In the genomic region with DNA sequence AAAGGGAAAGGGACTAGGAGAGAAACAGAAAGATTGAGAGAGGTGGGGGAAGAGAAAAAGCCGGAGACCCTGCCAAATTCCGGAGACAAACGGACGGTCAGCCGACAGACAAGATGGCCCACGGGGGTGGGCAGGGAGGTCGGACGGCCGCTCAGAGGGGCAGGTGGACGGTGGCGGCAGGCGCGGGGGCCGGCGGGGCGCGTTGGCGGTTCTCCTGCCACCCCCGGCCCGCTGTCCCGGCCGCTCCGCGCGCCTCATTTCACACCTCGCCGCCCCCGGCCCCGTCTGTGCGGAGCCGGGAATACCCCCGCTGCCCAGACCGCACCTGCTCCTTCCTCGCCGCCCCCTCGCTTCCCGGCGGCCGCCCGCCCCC, we compare ENCODE assay signal across 1 cellular context.
A peak's percentile ranks its signal among the peaks of the same experiment; 100 is the strongest.
TF ChIP-seq lines count a peak whose summit lies in the region.

No MANE protein-coding gene starts in this region.

TF ChIP-seq in GM23338, 12 proteins besides CTCF, POLR2A, EP300 and RAD21 (continued from another document):
- TF ChIP-seq, protein P1, sequence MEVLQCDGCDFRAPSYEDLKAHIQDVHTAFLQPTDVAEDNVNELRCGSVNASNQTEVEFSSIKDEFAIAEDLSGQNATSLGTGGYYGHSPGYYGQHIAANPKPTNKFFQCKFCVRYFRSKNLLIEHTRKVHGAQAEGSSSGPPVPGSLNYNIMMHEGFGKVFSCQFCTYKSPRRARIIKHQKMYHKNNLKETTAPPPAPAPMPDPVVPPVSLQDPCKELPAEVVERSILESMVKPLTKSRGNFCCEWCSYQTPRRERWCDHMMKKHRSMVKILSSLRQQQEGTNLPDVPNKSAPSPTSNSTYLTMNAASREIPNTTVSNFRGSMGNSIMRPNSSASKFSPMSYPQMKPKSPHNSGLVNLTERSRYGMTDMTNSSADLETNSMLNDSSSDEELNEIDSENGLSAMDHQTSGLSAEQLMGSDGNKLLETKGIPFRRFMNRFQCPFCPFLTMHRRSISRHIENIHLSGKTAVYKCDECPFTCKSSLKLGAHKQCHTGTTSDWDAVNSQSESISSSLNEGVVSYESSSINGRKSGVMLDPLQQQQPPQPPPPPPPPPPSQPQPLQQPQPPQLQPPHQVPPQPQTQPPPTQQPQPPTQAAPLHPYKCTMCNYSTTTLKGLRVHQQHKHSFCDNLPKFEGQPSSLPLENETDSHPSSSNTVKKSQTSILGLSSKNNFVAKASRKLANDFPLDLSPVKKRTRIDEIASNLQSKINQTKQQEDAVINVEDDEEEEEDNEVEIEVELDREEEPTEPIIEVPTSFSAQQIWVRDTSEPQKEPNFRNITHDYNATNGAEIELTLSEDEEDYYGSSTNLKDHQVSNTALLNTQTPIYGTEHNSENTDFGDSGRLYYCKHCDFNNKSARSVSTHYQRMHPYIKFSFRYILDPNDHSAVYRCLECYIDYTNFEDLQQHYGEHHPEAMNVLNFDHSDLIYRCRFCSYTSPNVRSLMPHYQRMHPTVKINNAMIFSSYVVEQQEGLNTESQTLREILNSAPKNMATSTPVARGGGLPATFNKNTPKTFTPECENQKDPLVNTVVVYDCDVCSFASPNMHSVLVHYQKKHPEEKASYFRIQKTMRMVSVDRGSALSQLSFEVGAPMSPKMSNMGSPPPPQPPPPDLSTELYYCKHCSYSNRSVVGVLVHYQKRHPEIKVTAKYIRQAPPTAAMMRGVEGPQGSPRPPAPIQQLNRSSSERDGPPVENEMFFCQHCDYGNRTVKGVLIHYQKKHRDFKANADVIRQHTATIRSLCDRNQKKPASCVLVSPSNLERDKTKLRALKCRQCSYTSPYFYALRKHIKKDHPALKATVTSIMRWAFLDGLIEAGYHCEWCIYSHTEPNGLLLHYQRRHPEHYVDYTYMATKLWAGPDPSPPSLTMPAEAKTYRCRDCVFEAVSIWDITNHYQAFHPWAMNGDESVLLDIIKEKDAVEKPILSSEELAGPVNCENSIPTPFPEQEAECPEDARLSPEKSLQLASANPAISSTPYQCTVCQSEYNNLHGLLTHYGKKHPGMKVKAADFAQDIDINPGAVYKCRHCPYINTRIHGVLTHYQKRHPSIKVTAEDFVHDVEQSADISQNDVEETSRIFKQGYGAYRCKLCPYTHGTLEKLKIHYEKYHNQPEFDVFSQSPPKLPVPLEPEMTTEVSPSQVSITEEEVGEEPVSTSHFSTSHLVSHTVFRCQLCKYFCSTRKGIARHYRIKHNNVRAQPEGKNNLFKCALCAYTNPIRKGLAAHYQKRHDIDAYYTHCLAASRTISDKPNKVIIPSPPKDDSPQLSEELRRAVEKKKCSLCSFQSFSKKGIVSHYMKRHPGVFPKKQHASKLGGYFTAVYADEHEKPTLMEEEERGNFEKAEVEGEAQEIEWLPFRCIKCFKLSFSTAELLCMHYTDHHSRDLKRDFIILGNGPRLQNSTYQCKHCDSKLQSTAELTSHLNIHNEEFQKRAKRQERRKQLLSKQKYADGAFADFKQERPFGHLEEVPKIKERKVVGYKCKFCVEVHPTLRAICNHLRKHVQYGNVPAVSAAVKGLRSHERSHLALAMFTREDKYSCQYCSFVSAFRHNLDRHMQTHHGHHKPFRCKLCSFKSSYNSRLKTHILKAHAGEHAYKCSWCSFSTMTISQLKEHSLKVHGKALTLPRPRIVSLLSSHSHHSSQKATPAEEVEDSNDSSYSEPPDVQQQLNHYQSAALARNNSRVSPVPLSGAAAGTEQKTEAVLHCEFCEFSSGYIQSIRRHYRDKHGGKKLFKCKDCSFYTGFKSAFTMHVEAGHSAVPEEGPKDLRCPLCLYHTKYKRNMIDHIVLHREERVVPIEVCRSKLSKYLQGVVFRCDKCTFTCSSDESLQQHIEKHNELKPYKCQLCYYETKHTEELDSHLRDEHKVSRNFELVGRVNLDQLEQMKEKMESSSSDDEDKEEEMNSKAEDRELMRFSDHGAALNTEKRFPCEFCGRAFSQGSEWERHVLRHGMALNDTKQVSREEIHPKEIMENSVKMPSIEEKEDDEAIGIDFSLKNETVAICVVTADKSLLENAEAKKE (CRISPR knock-in tag; IDR thresholded peaks at IDR 0.05), result no peak
- TF ChIP-seq ETS1 (IDR thresholded peaks at IDR 0.05) (no peak), EZH2 (IDR thresholded peaks at IDR 0.05; ENCODE audit: low read depth, unreplicated experiment) (peak; percentile 60)
